In the genomic region with DNA sequence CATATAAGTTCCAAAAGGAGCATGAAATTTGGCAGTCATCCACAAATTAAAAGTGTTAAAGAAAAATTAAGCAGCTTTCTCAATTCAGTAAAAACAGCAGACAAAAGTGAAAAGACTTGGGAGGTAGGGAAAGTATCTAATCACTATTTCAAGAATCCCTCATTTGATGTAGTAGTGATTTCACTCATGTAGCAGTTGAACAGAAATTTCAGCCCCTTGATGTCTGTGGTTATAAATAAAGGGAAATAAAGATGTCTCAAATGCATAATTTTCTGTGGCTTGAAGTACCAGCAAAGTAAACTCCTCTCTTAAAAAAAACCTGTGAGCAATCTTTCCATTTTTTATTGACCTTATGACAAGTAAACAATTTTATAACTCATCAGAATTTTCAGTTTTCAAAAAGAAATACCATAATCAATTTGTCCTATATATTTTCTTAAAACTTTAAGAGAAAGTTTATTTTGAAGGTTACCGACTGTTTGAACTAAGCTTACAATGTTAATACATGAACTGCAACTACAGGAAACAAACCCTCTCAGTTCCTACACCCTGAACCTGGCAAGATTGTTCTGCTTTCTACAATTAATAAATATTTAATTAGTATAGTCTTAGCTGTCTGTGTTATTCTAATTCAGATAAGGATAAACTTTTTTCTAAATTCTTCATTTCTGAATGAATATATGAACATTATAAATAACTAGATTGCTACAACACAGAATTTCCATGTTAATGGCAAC, we compare ENCODE assay signal across 20 cellular contexts.
DNase-seq lines count a peak whose midpoint lies in the region; ATAC-seq and TF ChIP-seq lines count a peak whose summit lies in the region.
"Had no signal": no experiment of that assay in that cellular context is flagged by ENCODE, and none has a peak within 500 bp of the region (broad histone marks: within the 10 kb centered on the region; RNA-seq: fewer than 3 reads in every experiment).

No MANE protein-coding gene starts in this region.

- intact Hi-C loops in naive thymus-derived CD4-positive, alpha-beta T cell (cut with micrococcal nuclease), result loop anchor here in 1 of 2 donors (1.0 kb wide), 3 partner anchors 8 to 13 kb away; no protein-coding TSS in a partner anchor
- intact Hi-C loops in tibial artery (cut with DNase I; ENCODE audit: low total_unique reads), result no loop called here

- no peaks in the 10 kb centered on the region for H3K27me3 ChIP-seq in naive thymus-derived CD4-positive, alpha-beta T cell (ENCODE audit: control insufficient read depth in 2 of 2, insufficient read depth in 2 of 2, low read length in 2 of 2)
- H3K27me3 ChIP-seq in tibial artery, result no peaks in the 10 kb centered on the region
- H3K27me3 ChIP-seq: BLaER1 treated with 17β-estradiol and CSF1 and Interleukin-3, amounts not matched to agents 10 nM and 100 nM; right lobe of liver had no signal

- CTCF ChIA-PET in naive thymus-derived CD4-positive, alpha-beta T cell (lab: Charles Lee), result no interaction called here

- H3K9me3 Mint-ChIP-seq in naive thymus-derived CD4-positive, alpha-beta T cell, result peaks cover 0 to 6% (median 0%) of the 10 kb centered on the region in 11 donors

- no peaks in the 10 kb centered on the region for H3K9me3 ChIP-seq in T-helper 17 cell (ENCODE audit: control insufficient read depth, low read length, poor library complexity, severe bottlenecking)
- H3K9me3 ChIP-seq in naive thymus-derived CD4-positive, alpha-beta T cell (ENCODE audit: control insufficient read depth in 2 of 3, low read length in 3 of 3), result no peaks in the 10 kb centered on the region
- H3K9me3 ChIP-seq in tibial artery, result no peaks in the 10 kb centered on the region
- H3K9me3 ChIP-seq: HAP-1, right lobe of liver had no signal

- H3K27ac ChIP-seq in naive thymus-derived CD4-positive, alpha-beta T cell (ENCODE audit: low read depth, low read length), result no peak overlapping the region
- no peak overlapping the region for H3K27ac ChIP-seq in tibial artery
- H3K27ac ChIP-seq: BLaER1 treated with 17β-estradiol and CSF1 and Interleukin-3, amounts not matched to agents 10 nM and 100 nM; right lobe of liver had no signal

- DNase-seq in activated CD4-positive, CD25-positive, alpha-beta regulatory T cell (lab: John Stamatoyannopoulos, UW), result no peak
- DNase-seq in T-helper 17 cell, result no peak
- no peak for DNase-seq in naive thymus-derived CD4-positive, alpha-beta T cell
- no peak for DNase-seq in COR-L47 (lab: John Stamatoyannopoulos, UW)
- no peak for DNase-seq in tibial artery
- no peak for DNase-seq in NAMALWA (ENCODE audit: low spot score)
- DNase-seq: 8988T; hippocampal formation; KBM-7; midbrain; NCI-H1105; NCI-H2171; occipital lobe; right lobe of liver; stimulated activated CD4-positive, alpha-beta T cell treated with anti-CD3 and anti-CD28 coated beads, Interleukin-2, amount 100 ng/mL, for 48 hours had no signal

- no peaks in the 10 kb centered on the region for H3K36me3 Mint-ChIP-seq in T-helper 17 cell (ENCODE audit: low read depth)
- peaks cover under 1 to 63% (median 27%) of the 10 kb centered on the region in 5 donors for H3K36me3 Mint-ChIP-seq in naive thymus-derived CD4-positive, alpha-beta T cell

- peak overlapping the region; percentile 32 for H3K27ac Mint-ChIP-seq in T-helper 17 cell
- H3K27ac Mint-ChIP-seq in naive thymus-derived CD4-positive, alpha-beta T cell, result peak overlapping the region in 5 of 9 donors; percentile 6 to 19 (median 13)
- H3K27ac Mint-ChIP-seq: type B pancreatic cell had no signal

- POLR2A ChIA-PET in naive thymus-derived CD4-positive, alpha-beta T cell (lab: Charles Lee), result no interaction called here

- peak; percentile 60 to 72 for ATAC-seq in activated CD4-positive, CD25-positive, alpha-beta regulatory T cell treated with anti-CD3 and anti-CD28 coated beads, Interleukin-2, amount 50 U/mL, for 24 hours
- ATAC-seq in GM19043 (IDR thresholded peaks at IDR 0.05; ENCODE audit: low read depth, unreplicated experiment) (peak; percentile 52), T-helper 17 cell (no peak)
- ATAC-seq in naive thymus-derived CD4-positive, alpha-beta T cell, result no peak
- ATAC-seq: right lobe of liver had no signal

- H3K4me3 ChIP-seq in naive thymus-derived CD4-positive, alpha-beta T cell (ENCODE audit: low read length), result no peak overlapping the region
- H3K4me3 ChIP-seq in tibial artery, result no peak overlapping the region
- H3K4me3 ChIP-seq: BLaER1 treated with 17β-estradiol and CSF1 and Interleukin-3, amounts not matched to agents 10 nM and 100 nM; HAP-1; right lobe of liver had no signal

- H3K4me1 ChIP-seq in naive thymus-derived CD4-positive, alpha-beta T cell (ENCODE audit: control insufficient read depth in 2 of 2, insufficient read depth in 2 of 2, low read length in 2 of 2), result peaks cover 17 to 50% of the 10 kb centered on the region in 2 donors
- no peaks in the 10 kb centered on the region for H3K4me1 ChIP-seq in tibial artery
- H3K4me1 ChIP-seq: right lobe of liver had no signal

- H3K4me3 Mint-ChIP-seq in T-helper 17 cell, result no peak overlapping the region
- H3K4me3 Mint-ChIP-seq in naive thymus-derived CD4-positive, alpha-beta T cell, result peak overlapping the region in 5 of 10 donors; percentile 19 to 51 (median 37)
- H3K4me3 Mint-ChIP-seq: type B pancreatic cell had no signal

- H3K36me3 ChIP-seq in naive thymus-derived CD4-positive, alpha-beta T cell (ENCODE audit: control insufficient read depth in 2 of 3, insufficient read depth in 3 of 3, low read length in 3 of 3), result no peaks in the 10 kb centered on the region
- no peaks in the 10 kb centered on the region for H3K36me3 ChIP-seq in tibial artery
- H3K36me3 ChIP-seq: HAP-1, right lobe of liver had no signal

- no peaks in the 10 kb centered on the region for H3K27me3 Mint-ChIP-seq in T-helper 17 cell
- H3K27me3 Mint-ChIP-seq in naive thymus-derived CD4-positive, alpha-beta T cell, result no peaks in the 10 kb centered on the region
- H3K27me3 Mint-ChIP-seq: type B pancreatic cell had no signal

- peaks cover 44% of the 10 kb centered on the region for H3K4me1 Mint-ChIP-seq in T-helper 17 cell
- peaks cover 40 to 93% (median 76%) of the 10 kb centered on the region in 7 donors for H3K4me1 Mint-ChIP-seq in naive thymus-derived CD4-positive, alpha-beta T cell

- no peak for TF ChIP-seq CTCF in tibial artery (IDR thresholded peaks at IDR 0.05)

Comparison
In these comparisons a context has a peak if more than half of its experiments do, and no peak if none do; other contexts are left out.
1. ATAC-seq: peak in activated CD4-positive, CD25-positive, alpha-beta regulatory T cell treated with anti-CD3 and anti-CD28 coated beads, Interleukin-2, amount 50 U/mL, for 24 hours (2 of 2) and GM19043 (single experiment); none in T-helper 17 cell (single experiment) and naive thymus-derived CD4-positive, alpha-beta T cell (single experiment).